Comparison of ENCODE assay signal across 1 cellular context in genomic region chr15:90264649-90265048, GRCh38.
TF ChIP-seq lines count a peak whose summit lies in the region.

No MANE protein-coding gene starts in this region.

TF ChIP-seq in GM23338, 12 proteins besides CTCF, POLR2A, EP300 and RAD21 (continued from another document):
- TF ChIP-seq REST (IDR thresholded peaks at IDR 0.05; ENCODE audit: unreplicated experiment): no peak
- TF ChIP-seq STAT1 (IDR thresholded peaks at IDR 0.05; ENCODE audit: unreplicated experiment): no peak
- TF ChIP-seq ZNF114 (CRISPR knock-in tag; IDR thresholded peaks at IDR 0.05): no peak
- no peak for TF ChIP-seq JUNB (IDR thresholded peaks at IDR 0.05; ENCODE audit: unreplicated experiment)
